ENCODE assay signal across 14 cellular contexts in the genomic region with DNA sequence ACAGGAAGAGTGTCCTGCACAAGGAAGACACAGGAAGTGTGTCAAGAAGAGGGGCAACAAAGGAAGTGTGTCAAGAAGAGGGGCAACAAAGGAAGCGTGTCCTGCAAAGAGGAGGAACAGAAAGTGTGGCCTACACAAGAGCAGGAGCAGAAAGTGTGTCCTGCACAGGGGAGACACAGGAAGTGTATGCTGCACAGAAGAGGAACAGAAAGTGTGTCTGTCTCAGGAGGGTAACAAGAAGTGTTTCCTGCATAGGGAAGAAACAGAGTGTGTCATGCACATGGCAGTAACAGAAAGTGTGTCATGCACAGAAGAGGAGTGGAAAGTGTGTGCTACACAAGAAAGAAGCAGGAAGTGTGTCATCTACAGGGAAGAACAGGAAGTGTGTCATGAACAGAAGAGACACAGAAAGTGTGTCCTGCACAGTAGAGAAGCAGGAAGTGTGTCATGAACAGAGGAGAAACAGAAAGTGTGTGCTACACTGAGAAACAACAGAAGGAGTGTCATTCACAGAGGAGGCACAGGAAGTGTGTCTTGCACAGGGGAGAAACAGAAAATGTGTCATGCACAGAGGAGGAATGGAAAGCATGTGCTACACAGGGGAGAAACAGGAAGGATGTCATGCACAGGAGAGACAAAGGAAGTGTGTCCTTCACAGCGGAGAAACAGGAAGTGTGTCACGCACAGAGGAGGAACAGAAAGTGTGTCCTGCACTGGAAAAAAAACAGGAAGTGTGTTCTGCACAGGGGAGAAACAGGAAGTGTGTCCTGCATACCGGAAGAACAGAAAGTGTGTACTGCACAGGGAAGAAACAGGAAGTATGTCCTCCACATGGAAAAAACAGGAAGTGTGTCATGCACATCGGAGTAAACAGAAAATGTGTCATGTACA.
DNase-seq lines count a peak whose midpoint lies in the region; ATAC-seq and TF ChIP-seq lines count a peak whose summit lies in the region.
"Had no signal": no experiment of that assay in that cellular context is flagged by ENCODE, and none has a peak within 500 bp of the region (broad histone marks: within the 10 kb centered on the region; RNA-seq: fewer than 3 reads in every experiment).

No MANE protein-coding gene starts in this region.

- H3F3A ChIP-seq in Loucy (ENCODE audit: low read depth), result no peaks in the 10 kb centered on the region
- peaks cover 15% of the 10 kb centered on the region for H3F3A ChIP-seq in SU-DHL-6 (ENCODE audit: insufficient read depth)

- H3K9me2 ChIP-seq in Loucy (replicated peaks; ENCODE audit: low read depth, low read length) (no peaks in the 10 kb centered on the region), SU-DHL-6 (replicated peaks; ENCODE audit: insufficient read depth, low read length) (no peaks in the 10 kb centered on the region)

- H3K9me3 ChIP-seq in Loucy (ENCODE audit: insufficient read depth, low read depth, low read length) (no peaks in the 10 kb centered on the region; the same call in 1 of the 2 replicates), SU-DHL-6 (ENCODE audit: insufficient read depth, low read length) (peaks cover 10% of the 10 kb centered on the region; the same call in 1 of the 2 replicates)

- peak overlapping the region; percentile 72 for H3K27ac ChIP-seq in SU-DHL-6 (ENCODE audit: low read depth, low read length)
- H3K27ac ChIP-seq: breast epithelium had no signal

- TF ChIP-seq CTCF in Loucy (conservative IDR thresholded peaks at IDR 0.05; ENCODE audit: low read length) (no peak), SU-DHL-6 (IDR thresholded peaks at IDR 0.05; ENCODE audit: insufficient read depth, low read length, poor library complexity, severe bottlenecking) (no peak)

- no peaks in the 10 kb centered on the region for H3K27me3 Mint-ChIP-seq in T-helper 2 cell treated with Interferon-gamma antibody and Interleukin-4, amounts not matched to agents 5 μg/mL and 100 μg/mL, for 36 hours (ENCODE audit: low read depth)
- H3K27me3 Mint-ChIP-seq: stimulated activated naive CD8-positive, alpha-beta T cell treated with anti-CD3 and anti-CD28 coated beads, Interleukin-15, Interleukin-2, amounts not matched to agents 100 ng/mL and 50 ng/mL, for 24 hours had no signal

- H3K4me3 Mint-ChIP-seq in T-helper 2 cell treated with Interferon-gamma antibody and Interleukin-4, amounts not matched to agents 5 μg/mL and 100 μg/mL, for 36 hours, result no peak overlapping the region
- H3K4me3 Mint-ChIP-seq: stimulated activated naive CD8-positive, alpha-beta T cell treated with anti-CD3 and anti-CD28 coated beads, Interleukin-15, Interleukin-2, amounts not matched to agents 100 ng/mL and 50 ng/mL, for 24 hours had no signal

- no peak overlapping the region for H3K9ac ChIP-seq in Loucy (ENCODE audit: low read depth, low read length, poor library complexity, severe bottlenecking)
- no peak overlapping the region for H3K9ac ChIP-seq in SU-DHL-6 (ENCODE audit: low read length)

- H3K27ac Mint-ChIP-seq in T-helper 2 cell treated with Interferon-gamma antibody and Interleukin-4, amounts not matched to agents 5 μg/mL and 100 μg/mL, for 36 hours, result no peak overlapping the region
- H3K27ac Mint-ChIP-seq: stimulated activated naive CD8-positive, alpha-beta T cell treated with anti-CD3 and anti-CD28 coated beads, Interleukin-15, Interleukin-2, amounts not matched to agents 100 ng/mL and 50 ng/mL, for 24 hours had no signal

- H2AFZ ChIP-seq in Loucy (ENCODE audit: low read length), result peak overlapping the region; percentile 55; the same call in 1 of the 2 replicates
- peak overlapping the region; percentile 59 for H2AFZ ChIP-seq in SU-DHL-6 (ENCODE audit: low read depth, low read length, severe bottlenecking)

- no peaks in the 10 kb centered on the region for H3K4me1 Mint-ChIP-seq in T-helper 2 cell treated with Interferon-gamma antibody and Interleukin-4, amounts not matched to agents 5 μg/mL and 100 μg/mL, for 36 hours (ENCODE audit: low read depth)

- no peak overlapping the region for H3K4me2 ChIP-seq in Loucy (ENCODE audit: low read depth, low read length, poor library complexity, severe bottlenecking)
- peak overlapping the region; percentile 15 for H3K4me2 ChIP-seq in SU-DHL-6 (ENCODE audit: low read depth, low read length, poor library complexity, severe bottlenecking)

- no peaks in the 10 kb centered on the region for H3K4me1 ChIP-seq in Loucy (ENCODE audit: insufficient read depth, low read length, poor library complexity, severe bottlenecking)
- H3K4me1 ChIP-seq: breast epithelium had no signal

- no peaks in the 10 kb centered on the region for H3K9me3 Mint-ChIP-seq in T-helper 2 cell treated with Interferon-gamma antibody and Interleukin-4, amounts not matched to agents 5 μg/mL and 100 μg/mL, for 36 hours
- H3K9me3 Mint-ChIP-seq: stimulated activated naive CD8-positive, alpha-beta T cell treated with anti-CD3 and anti-CD28 coated beads, Interleukin-15, Interleukin-2, amounts not matched to agents 100 ng/mL and 50 ng/mL, for 24 hours had no signal

- no peak overlapping the region for H3K4me3 ChIP-seq in Loucy (ENCODE audit: low read length, poor library complexity, severe bottlenecking)
- H3K4me3 ChIP-seq in SU-DHL-6 (ENCODE audit: insufficient read depth, low read length, poor library complexity, severe bottlenecking), result peak overlapping the region; percentile 25
- H3K4me3 ChIP-seq: breast epithelium had no signal

- H4K20me1 ChIP-seq in Loucy (ENCODE audit: insufficient read depth, low read length, poor library complexity, severe bottlenecking) (no peaks in the 10 kb centered on the region), SU-DHL-6 (ENCODE audit: low read depth, low read length) (no peaks in the 10 kb centered on the region)

- H3K27me3 ChIP-seq in Loucy (ENCODE audit: insufficient read depth, low read length, poor library complexity, severe bottlenecking), result no peaks in the 10 kb centered on the region
- no peaks in the 10 kb centered on the region for H3K27me3 ChIP-seq in SU-DHL-6 (ENCODE audit: low read length)
- H3K27me3 ChIP-seq: breast epithelium had no signal

- ATAC-seq in GM18858 (IDR thresholded peaks at IDR 0.05; ENCODE audit: unreplicated experiment) (peak; percentile 34), GM21576 (IDR thresholded peaks at IDR 0.05; ENCODE audit: unreplicated experiment) (no peak)

- H3K79me2 ChIP-seq in Loucy (ENCODE audit: insufficient read depth, low read length), result no peaks in the 10 kb centered on the region
- H3K79me2 ChIP-seq in SU-DHL-6 (ENCODE audit: insufficient read depth, low read length), result no peaks in the 10 kb centered on the region

- peak; percentile 9 for DNase-seq in CD1c-positive myeloid dendritic cell (ENCODE audit: extremely low spot score)
- no peak for DNase-seq in T-helper 2 cell treated with Interferon-gamma antibody and Interleukin-4, amounts not matched to agents 5 μg/mL and 100 μg/mL, for 36 hours (ENCODE audit: low spot score)
- no peak for DNase-seq in activated gamma-delta T cell (lab: John Stamatoyannopoulos, UW)
- no peak for DNase-seq in retina
- DNase-seq: activated CD4-positive, alpha-beta T cell treated with anti-CD3 and anti-CD28 coated beads, Interleukin-2, amount 50 U/mL, for 1 hour; activated effector memory CD4-positive, alpha-beta T cell treated with anti-CD3 and anti-CD28 coated beads, Interleukin-2, amount 50 U/mL, for 16 hours; NCI-H187; stimulated activated CD4-positive, alpha-beta T cell treated with anti-CD3 and anti-CD28 coated beads, Interleukin-4, amount 100 ng/mL, for 4 hours had no signal

- H3K36me3 Mint-ChIP-seq in T-helper 2 cell treated with Interferon-gamma antibody and Interleukin-4, amounts not matched to agents 5 μg/mL and 100 μg/mL, for 36 hours (ENCODE audit: low read depth), result no peaks in the 10 kb centered on the region

- H3K36me3 ChIP-seq in Loucy (ENCODE audit: insufficient read depth, low read length) (no peaks in the 10 kb centered on the region), SU-DHL-6 (ENCODE audit: low read length) (no peaks in the 10 kb centered on the region)
- H3K36me3 ChIP-seq: breast epithelium had no signal
